17 cellular contexts compared by ENCODE assay signal in the genomic region with DNA sequence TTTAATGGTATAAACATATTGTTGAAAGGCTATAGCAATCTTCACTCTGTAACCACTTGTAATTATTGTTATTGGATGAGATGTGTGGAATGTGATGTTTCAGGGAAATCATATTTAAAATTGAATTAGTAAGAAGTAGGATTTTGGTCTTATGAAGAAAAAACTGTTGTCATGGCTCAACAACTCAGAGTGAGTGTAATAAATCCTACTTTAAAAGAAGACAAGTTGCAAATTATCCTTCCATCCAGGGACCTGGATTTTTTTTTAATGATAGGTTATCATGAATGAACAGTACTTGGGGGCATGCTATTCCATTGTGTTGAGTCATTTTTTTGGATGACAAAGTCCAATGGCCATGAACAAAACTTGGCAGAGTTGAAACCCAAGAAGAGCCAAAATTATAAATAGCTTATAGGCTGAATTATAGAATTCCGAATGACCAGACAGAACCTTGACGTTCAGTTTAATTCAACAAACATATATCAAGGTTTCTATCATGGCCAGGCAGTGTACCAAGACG.
DNase-seq lines count a peak whose midpoint lies in the region; ATAC-seq and TF ChIP-seq lines count a peak whose summit lies in the region.
"Had no signal": no experiment of that assay in that cellular context is flagged by ENCODE, and none has a peak within 500 bp of the region (broad histone marks: within the 10 kb centered on the region; RNA-seq: fewer than 3 reads in every experiment).

No MANE protein-coding gene starts in this region.

- H3K9me3 ChIP-seq in SK-N-SH, result no peaks in the 10 kb centered on the region
- no peaks in the 10 kb centered on the region for H3K9me3 ChIP-seq in IMR-90 (ENCODE audit: control insufficient read depth, insufficient read depth, low read length)

- no peaks in the 10 kb centered on the region for H3K79me1 ChIP-seq in IMR-90 (ENCODE audit: low read depth in 1 of 2, low read length in 2 of 2)

- no TSS peak for BruUV-seq in IMR-90 (replicated peaks; lab: Mats Ljungman, UMichigan)

- no peaks in the 10 kb centered on the region for H3K27me3 Mint-ChIP-seq in stimulated activated memory B cell treated with anti-CD40 and anti-IgM and Interleukin-4, amounts not matched to agents 10 μg/mL and 1 μg/mL and 100 μg/mL, for 72 hours
- H3K27me3 Mint-ChIP-seq in activated CD4-positive, alpha-beta T cell treated with anti-CD3 and anti-CD28 coated beads for 36 hours, result no peaks in the 10 kb centered on the region
- H3K27me3 Mint-ChIP-seq: B cell had no signal

- H3F3A ChIP-seq in SK-N-SH (replicated peaks; ENCODE audit: insufficient read depth), result no peaks in the 10 kb centered on the region

- no peaks in the 10 kb centered on the region for H3K4me1 ChIP-seq in SK-N-SH (ENCODE audit: control insufficient read depth in 1 of 2, insufficient read depth in 2 of 2, low read depth in 1 of 2, low read length in 1 of 2)
- H3K4me1 ChIP-seq in IMR-90 (ENCODE audit: control insufficient read depth, insufficient read depth, low read length), result peaks cover 1% of the 10 kb centered on the region; the same call in 1 of the 2 replicates
- H3K4me1 ChIP-seq: BLaER1 treated with 17β-estradiol and CSF1 and Interleukin-3, amounts not matched to agents 10 nM and 100 nM had no signal

- no peak overlapping the region for H3K56ac ChIP-seq in IMR-90 (ENCODE audit: extremely low read depth, insufficient read depth, low read length)

- dilution Hi-C loops in IMR-90 (cut with HindIII; ENCODE audit: low sequenced_read_pairs, unreplicated experiment), result no loop called here

- H3K4me2 ChIP-seq in SK-N-SH, result no peak overlapping the region
- H3K4me2 ChIP-seq in IMR-90 (ENCODE audit: low read depth, low read length), result no peak overlapping the region
- H3K4me2 ChIP-seq: BLaER1 treated with 17β-estradiol and CSF1 and Interleukin-3, amounts not matched to agents 10 nM and 100 nM; GM23338 had no signal

- intact Hi-C loops in IMR-90 (cut with micrococcal nuclease), result no loop called here
- intact Hi-C loops in activated CD4-positive, alpha-beta T cell treated with anti-CD3 and anti-CD28 coated beads for 36 hours (cut with DNase I, micrococcal nuclease), result no loop called here

- no peak overlapping the region for H2BK15ac ChIP-seq in IMR-90 (ENCODE audit: low read depth, low read length)

- no peak overlapping the region for H2AK5ac ChIP-seq in IMR-90 (ENCODE audit: low read depth, low read length)

- ATAC-seq in SK-N-SH treated with all-trans-retinoic acid at 6 μM for 48 hours, result peak; percentile 60
- peak; percentile 22 for ATAC-seq in IMR-90 (ENCODE audit: low read depth)
- no peak for ATAC-seq in HG02571 (IDR thresholded peaks at IDR 0.05; ENCODE audit: unreplicated experiment)
- no peak for ATAC-seq in stimulated activated memory B cell treated with anti-CD40 and anti-IgM and Interleukin-4, amounts not matched to agents 10 μg/mL and 1 μg/mL and 100 μg/mL, for 72 hours
- ATAC-seq in activated CD4-positive, alpha-beta T cell treated with anti-CD3 and anti-CD28 coated beads for 36 hours, result no peak
- ATAC-seq: CD8-positive, alpha-beta T cell; GM23338; HepG2 had no signal

- no peak overlapping the region for H2BK20ac ChIP-seq in IMR-90 (ENCODE audit: low read depth, low read length)

- no peaks in the 10 kb centered on the region for H3K4me1 Mint-ChIP-seq in stimulated activated memory B cell treated with anti-CD40 and anti-IgM and Interleukin-4, amounts not matched to agents 10 μg/mL and 1 μg/mL and 100 μg/mL, for 72 hours
- no peaks in the 10 kb centered on the region for H3K4me1 Mint-ChIP-seq in activated CD4-positive, alpha-beta T cell treated with anti-CD3 and anti-CD28 coated beads for 36 hours
- H3K4me1 Mint-ChIP-seq: B cell had no signal

- no peak for TF ChIP-seq CTCF in SK-N-SH (IDR thresholded peaks at IDR 0.05)
- no peak for TF ChIP-seq CTCF in IMR-90 (conservative IDR thresholded peaks at IDR 0.05; ENCODE audit: low read depth, low read length)

- H3K79me2 ChIP-seq in SK-N-SH (ENCODE audit: insufficient read depth), result no peaks in the 10 kb centered on the region

- H3K27ac ChIP-seq in SK-N-SH (ENCODE audit: low read depth in 2 of 2, low read length in 1 of 2) (no peak overlapping the region), IMR-90 (ENCODE audit: insufficient read depth, low read length) (no peak overlapping the region)
- H3K27ac ChIP-seq: BLaER1 treated with 17β-estradiol and CSF1 and Interleukin-3, amounts not matched to agents 10 nM and 100 nM had no signal

- in situ Hi-C loops in IMR-90 (cut with MboI; ENCODE audit: low sequenced_read_pairs), result no loop called here

- no peak for TF ChIP-seq RAD21 in SK-N-SH (IDR thresholded peaks at IDR 0.05; ENCODE audit: low read length)
- no peak for TF ChIP-seq RAD21 in IMR-90 (IDR thresholded peaks at IDR 0.05; ENCODE audit: low read length)

- H3K9me2 ChIP-seq in SK-N-SH, result no peaks in the 10 kb centered on the region

- no peak overlapping the region for H2BK5ac ChIP-seq in IMR-90 (ENCODE audit: low read depth, low read length, poor library complexity, severe bottlenecking)

- H3K36me3 ChIP-seq in SK-N-SH (replicated peaks in 1 of 2; ENCODE audit: control insufficient read depth in 1 of 2, insufficient read depth in 2 of 2, low read length in 1 of 2) (no peaks in the 10 kb centered on the region), IMR-90 (ENCODE audit: control insufficient read depth, insufficient read depth, low read length) (no peaks in the 10 kb centered on the region)

- H3K18ac ChIP-seq in IMR-90 (ENCODE audit: low read depth, low read length), result no peak overlapping the region

- WGBS in SK-N-SH (ENCODE audit: low lambda C conversion rate), result 6% methylated on average over 3 of the region's 3 CpGs
- WGBS in IMR-90 (ENCODE audit: extremely low coverage in 2 of 2, insufficient read length in 1 of 2), 2 experiments, result no CpG with 5 or more reads among the region's 3 CpGs

- CTCF ChIA-PET in SK-N-SH (lab: Yijun Ruan, JAX), result no interaction called here
- CTCF ChIA-PET in IMR-90 (lab: Yijun Ruan, JAX), result no interaction called here
- CTCF ChIA-PET in activated CD4-positive, alpha-beta T cell treated with anti-CD3 and anti-CD28 coated beads for 36 hours (lab: Charles Lee), result no interaction called here

- H4K8ac ChIP-seq in IMR-90 (ENCODE audit: low read depth in 2 of 2, low read length in 2 of 2), result no peak overlapping the region

- H3K4me3 Mint-ChIP-seq in stimulated activated memory B cell treated with anti-CD40 and anti-IgM and Interleukin-4, amounts not matched to agents 10 μg/mL and 1 μg/mL and 100 μg/mL, for 72 hours, result no peak overlapping the region
- no peak overlapping the region for H3K4me3 Mint-ChIP-seq in activated CD4-positive, alpha-beta T cell treated with anti-CD3 and anti-CD28 coated beads for 36 hours
- H3K4me3 Mint-ChIP-seq: B cell; CD8-positive, alpha-beta T cell; GM23338 had no signal

- TF ChIP-seq EP300 in SK-N-SH (IDR thresholded peaks at IDR 0.05; ENCODE audit: borderline replicate concordance in 1 of 2, low read depth in 1 of 2, low read length in 1 of 2), result no peak

- POLR2A ChIA-PET in SK-N-SH (lab: Yijun Ruan, JAX) (no interaction called here), IMR-90 (lab: Charles Lee; ENCODE audit: unreplicated experiment) (no interaction called here)
- POLR2A ChIA-PET in activated CD4-positive, alpha-beta T cell treated with anti-CD3 and anti-CD28 coated beads for 36 hours (lab: Charles Lee), result no interaction called here

- H3K27ac Mint-ChIP-seq in stimulated activated memory B cell treated with anti-CD40 and anti-IgM and Interleukin-4, amounts not matched to agents 10 μg/mL and 1 μg/mL and 100 μg/mL, for 72 hours, result no peak overlapping the region
- H3K27ac Mint-ChIP-seq in activated CD4-positive, alpha-beta T cell treated with anti-CD3 and anti-CD28 coated beads for 36 hours, result no peak overlapping the region
- H3K27ac Mint-ChIP-seq: B cell; CD8-positive, alpha-beta T cell; GM23338 had no signal

- peaks cover 2% of the 10 kb centered on the region for H3K9me3 Mint-ChIP-seq in stimulated activated memory B cell treated with anti-CD40 and anti-IgM and Interleukin-4, amounts not matched to agents 10 μg/mL and 1 μg/mL and 100 μg/mL, for 72 hours
- H3K9me3 Mint-ChIP-seq in activated CD4-positive, alpha-beta T cell treated with anti-CD3 and anti-CD28 coated beads for 36 hours (ENCODE audit: low read depth), result peaks cover 20% of the 10 kb centered on the region

- no peaks in the 10 kb centered on the region for H3K36me3 Mint-ChIP-seq in stimulated activated memory B cell treated with anti-CD40 and anti-IgM and Interleukin-4, amounts not matched to agents 10 μg/mL and 1 μg/mL and 100 μg/mL, for 72 hours
- no peaks in the 10 kb centered on the region for H3K36me3 Mint-ChIP-seq in activated CD4-positive, alpha-beta T cell treated with anti-CD3 and anti-CD28 coated beads for 36 hours (ENCODE audit: low read depth)
- H3K36me3 Mint-ChIP-seq: CD8-positive, alpha-beta T cell had no signal

- no peak overlapping the region for H2AK9ac ChIP-seq in IMR-90 (replicated peaks; ENCODE audit: low read depth, low read length, poor library complexity)

- no peak overlapping the region for H4K91ac ChIP-seq in IMR-90 (ENCODE audit: insufficient read depth, low read depth, low read length)

- no peak overlapping the region for H2BK120ac ChIP-seq in IMR-90 (ENCODE audit: low read depth, low read length)

- H3K9ac ChIP-seq in SK-N-SH (no peak overlapping the region), IMR-90 (ENCODE audit: low read depth, low read length) (no peak overlapping the region)
- H3K9ac ChIP-seq: BLaER1 treated with 17β-estradiol and CSF1 and Interleukin-3, amounts not matched to agents 10 nM and 100 nM had no signal

- no peak for TF ChIP-seq POLR2A in IMR-90 (IDR thresholded peaks at IDR 0.05; ENCODE audit: low read depth, low read length)

- no peaks in the 10 kb centered on the region for H3K9me1 ChIP-seq in IMR-90 (ENCODE audit: insufficient read depth, low read length)

- H3K23ac ChIP-seq in IMR-90 (ENCODE audit: low read depth, low read length), result no peak overlapping the region

- H4K5ac ChIP-seq in IMR-90 (ENCODE audit: low read depth, low read length), result no peak overlapping the region

- H3K4me3 ChIP-seq in SK-N-SH (ENCODE audit: low read depth in 2 of 2, low read length in 1 of 2), result no peak overlapping the region
- H3K4me3 ChIP-seq in IMR-90 (ENCODE audit: insufficient read depth, low read depth, low read length), result no peak overlapping the region
- H3K4me3 ChIP-seq: BLaER1 treated with 17β-estradiol and CSF1 and Interleukin-3, amounts not matched to agents 10 nM and 100 nM; GM23338 had no signal

- no peak overlapping the region; the same call in 1 of the 2 replicates for H3K14ac ChIP-seq in IMR-90 (replicated peaks; ENCODE audit: low read depth, low read length)

- DNase-seq in SK-N-SH (no peak), IMR-90 (peak; percentile 52), amniotic stem cell (lab: John Stamatoyannopoulos, UW) (peak; percentile 5), NCI-H2227 (lab: John Stamatoyannopoulos, UW; ENCODE audit: unreplicated experiment) (no peak)
- no peak for DNase-seq in activated CD4-positive, alpha-beta T cell treated with anti-CD3 and anti-CD28 coated beads for 36 hours
- DNase-seq: 8988T; Calu3; CD8-positive, alpha-beta T cell; DMS79 treated with DMSO at 0.1 percent for 48 hours; H7 had no signal

- H4K20me1 ChIP-seq in SK-N-SH (ENCODE audit: insufficient read depth) (no peaks in the 10 kb centered on the region), IMR-90 (ENCODE audit: insufficient read depth, low read length) (no peaks in the 10 kb centered on the region)
- H4K20me1 ChIP-seq: BLaER1 treated with 17β-estradiol and CSF1 and Interleukin-3, amounts not matched to agents 10 nM and 100 nM had no signal

- no peak overlapping the region for H3K4ac ChIP-seq in IMR-90 (ENCODE audit: low read depth, low read length)

- H3K27me3 ChIP-seq in SK-N-SH (ENCODE audit: insufficient read depth) (no peaks in the 10 kb centered on the region), IMR-90 (ENCODE audit: control insufficient read depth, insufficient read depth, low read length) (no peaks in the 10 kb centered on the region)
- H3K27me3 ChIP-seq: BLaER1 treated with 17β-estradiol and CSF1 and Interleukin-3, amounts not matched to agents 10 nM and 100 nM had no signal

- no peak overlapping the region for H2AFZ ChIP-seq in SK-N-SH (ENCODE audit: low read depth)
- no peak overlapping the region for H2AFZ ChIP-seq in IMR-90 (replicated peaks; ENCODE audit: low read length, poor library complexity)
- H2AFZ ChIP-seq: GM23338 had no signal

Comparison
In these comparisons a context has a peak if more than half of its experiments do, and no peak if none do; other contexts are left out.
1. ATAC-seq: peak in SK-N-SH treated with all-trans-retinoic acid at 6 μM for 48 hours (single experiment) and IMR-90 (single experiment); none in HG02571 (single experiment), stimulated activated memory B cell treated with anti-CD40 and anti-IgM and Interleukin-4, amounts not matched to agents 10 μg/mL and 1 μg/mL and 100 μg/mL, for 72 hours (single experiment) and activated CD4-positive, alpha-beta T cell treated with anti-CD3 and anti-CD28 coated beads for 36 hours (single experiment).
2. DNase-seq: peak in IMR-90 (single experiment) and amniotic stem cell (single experiment); none in SK-N-SH (single experiment), NCI-H2227 (single experiment) and activated CD4-positive, alpha-beta T cell treated with anti-CD3 and anti-CD28 coated beads for 36 hours (single experiment).